ENCODE assay signal across 17 cellular contexts in the genomic region with DNA sequence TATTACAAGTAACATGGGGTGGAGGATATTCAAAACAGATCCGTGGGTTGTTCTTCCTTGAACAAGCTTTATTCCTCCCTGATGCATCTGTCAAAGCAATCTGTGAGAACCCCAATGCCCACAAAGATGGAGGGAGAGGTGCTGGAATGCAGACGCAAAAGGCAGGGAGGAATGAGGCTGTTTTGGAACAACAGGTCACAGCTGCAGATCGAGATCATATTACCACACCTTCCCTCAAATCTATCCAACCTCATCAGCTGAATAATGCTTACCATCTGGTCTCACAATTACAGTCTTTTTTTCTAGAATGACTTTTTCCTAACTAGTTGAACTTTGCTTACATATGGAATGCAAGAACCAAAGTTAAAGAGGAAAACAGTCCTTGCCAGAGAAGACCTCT.
DNase-seq lines count a peak whose midpoint lies in the region; ATAC-seq, FAIRE-seq and TF ChIP-seq lines count a peak whose summit lies in the region.
"Had no signal": no experiment of that assay in that cellular context is flagged by ENCODE, and none has a peak within 500 bp of the region (broad histone marks: within the 10 kb centered on the region; RNA-seq: fewer than 3 reads in every experiment).

No MANE protein-coding gene starts in this region.

- H3K36me3 Mint-ChIP-seq in mesothelial cell of epicardium = peaks cover 8% of the 10 kb centered on the region
- H3K36me3 Mint-ChIP-seq in activated naive CD4-positive, alpha-beta T cell treated with anti-CD3 and anti-CD28 coated beads, Interleukin-2, amount 50 U/mL, for 72 hours = no peaks in the 10 kb centered on the region
- peaks cover 2% of the 10 kb centered on the region for H3K36me3 Mint-ChIP-seq in effector memory CD8-positive, alpha-beta T cell (ENCODE audit: insufficient read depth)
- H3K36me3 Mint-ChIP-seq: memory B cell had no signal

- TF ChIP-seq CTCF in AG10803 (conservative IDR thresholded peaks at IDR 0.05; ENCODE audit: low read length) (no peak), HFF-Myc (IDR thresholded peaks at IDR 0.05; ENCODE audit: low read depth, low read length, missing control alignments) (no peak), bronchial epithelial cell (IDR thresholded peaks at IDR 0.05; ENCODE audit: insufficient read depth, low read length, severe bottlenecking) (no peak), mesothelial cell of epicardium (IDR thresholded peaks at IDR 0.05; ENCODE audit: unreplicated experiment) (no peak), RWPE1 (conservative IDR thresholded peaks at IDR 0.05; ENCODE audit: low read depth) (no peak)

- H3K27ac Mint-ChIP-seq in mesothelial cell of epicardium = peak overlapping the region; percentile 53
- no peak overlapping the region for H3K27ac Mint-ChIP-seq in activated naive CD4-positive, alpha-beta T cell treated with anti-CD3 and anti-CD28 coated beads, Interleukin-2, amount 50 U/mL, for 72 hours
- no peak overlapping the region for H3K27ac Mint-ChIP-seq in effector memory CD8-positive, alpha-beta T cell
- H3K27ac Mint-ChIP-seq: activated naive CD8-positive, alpha-beta T cell treated with anti-CD3 and anti-CD28 coated beads, Interleukin-2, amount 50 U/mL, for 24 hours; memory B cell had no signal

- no peaks in the 10 kb centered on the region for H3K36me3 ChIP-seq in bronchial epithelial cell (ENCODE audit: control insufficient read depth, insufficient read depth, low read length)
- H3K36me3 ChIP-seq: prostate gland had no signal

- no peaks in the 10 kb centered on the region for H3K27me3 ChIP-seq in bronchial epithelial cell (ENCODE audit: control insufficient read depth, insufficient read depth, low read length)

- POLR2A ChIA-PET in RWPE1 (lab: Yijun Ruan, JAX; ENCODE audit: low non-redundant PET) = no interaction called here

- FAIRE-seq in bronchial epithelial cell (lab: Jason Lieb, UNC) = peak; percentile 68

- no peak overlapping the region for H3K27ac ChIP-seq in RWPE1
- H3K27ac ChIP-seq: prostate gland had no signal

- H3K4me3 ChIP-seq in AG10803 (ENCODE audit: low read length) (no peak overlapping the region), HFF-Myc (replicated peaks; ENCODE audit: low read depth, low read length) (no peak overlapping the region), bronchial epithelial cell (ENCODE audit: low read depth, low read length) (no peak overlapping the region)
- H3K4me3 ChIP-seq: prostate gland had no signal

- no peak overlapping the region for H3K4me3 Mint-ChIP-seq in mesothelial cell of epicardium
- H3K4me3 Mint-ChIP-seq in effector memory CD8-positive, alpha-beta T cell = no peak overlapping the region
- H3K4me3 Mint-ChIP-seq: activated naive CD8-positive, alpha-beta T cell treated with anti-CD3 and anti-CD28 coated beads, Interleukin-2, amount 50 U/mL, for 24 hours; memory B cell had no signal

- CTCF ChIA-PET in RWPE1 (lab: Yijun Ruan, JAX) = no interaction called here

- DNase-seq in AG10803 (ENCODE audit: low read depth) (peak; percentile 92), HFF-Myc (ENCODE audit: extremely low read depth, low read depth) (peak; percentile 91), bronchial epithelial cell (ENCODE audit: low read depth) (no peak), mesothelial cell of epicardium (ENCODE audit: low spot score in 2 of 2, unreplicated experiment in 2 of 2) (no peak), RWPE1 (ENCODE audit: low spot score) (no peak)
- DNase-seq in activated naive CD4-positive, alpha-beta T cell treated with anti-CD3 and anti-CD28 coated beads, Interleukin-2, amount 50 U/mL, for 72 hours (ENCODE audit: low spot score in 2 of 2) = no peak
- no peak for DNase-seq in effector memory CD8-positive, alpha-beta T cell
- DNase-seq: activated naive CD8-positive, alpha-beta T cell treated with anti-CD3 and anti-CD28 coated beads, Interleukin-2, amount 50 U/mL, for 24 hours; effector memory CD4-positive, alpha-beta T cell; hippocampal formation; NCI-H510A; SHP77; stimulated activated CD4-positive, alpha-beta T cell treated with anti-CD3 and anti-CD28 coated beads, Interleukin-4, amount 100 ng/mL, for 4 hours; stimulated activated naive CD8-positive, alpha-beta T cell treated with anti-CD3 and anti-CD28 coated beads, Interleukin-15, Interleukin-2, amounts not matched to agents 100 U/mL and 50 U/mL, for 24 hours had no signal

- no peaks in the 10 kb centered on the region for H3K27me3 Mint-ChIP-seq in mesothelial cell of epicardium (ENCODE audit: low read depth)
- H3K27me3 Mint-ChIP-seq in effector memory CD8-positive, alpha-beta T cell = no peaks in the 10 kb centered on the region

- peaks cover 5% of the 10 kb centered on the region for H3K9me3 Mint-ChIP-seq in mesothelial cell of epicardium
- peaks cover 3 to 6% of the 10 kb centered on the region in 2 donors for H3K9me3 Mint-ChIP-seq in activated naive CD4-positive, alpha-beta T cell treated with anti-CD3 and anti-CD28 coated beads, Interleukin-2, amount 50 U/mL, for 72 hours
- H3K9me3 Mint-ChIP-seq in effector memory CD8-positive, alpha-beta T cell = peaks cover 4 to 6% of the 10 kb centered on the region in 2 donors

- ATAC-seq in activated naive CD4-positive, alpha-beta T cell treated with anti-CD3 and anti-CD28 coated beads, Interleukin-2, amount 50 U/mL, for 72 hours = no peak
- ATAC-seq in effector memory CD8-positive, alpha-beta T cell (replicated peaks) = no peak
- no peak for ATAC-seq in GM19467 (IDR thresholded peaks at IDR 0.05; ENCODE audit: unreplicated experiment)
- ATAC-seq: activated naive CD8-positive, alpha-beta T cell treated with anti-CD3 and anti-CD28 coated beads, Interleukin-2, amount 50 U/mL, for 24 hours; stimulated activated naive CD8-positive, alpha-beta T cell treated with anti-CD3 and anti-CD28 coated beads, Interleukin-15, Interleukin-2, amounts not matched to agents 100 U/mL and 50 U/mL, for 24 hours had no signal

- H3K4me1 Mint-ChIP-seq in mesothelial cell of epicardium = peaks cover 19% of the 10 kb centered on the region
- no peaks in the 10 kb centered on the region for H3K4me1 Mint-ChIP-seq in effector memory CD8-positive, alpha-beta T cell (ENCODE audit: low read depth in 2 of 2)
- H3K4me1 Mint-ChIP-seq: activated naive CD8-positive, alpha-beta T cell treated with anti-CD3 and anti-CD28 coated beads, Interleukin-2, amount 50 U/mL, for 24 hours; memory B cell had no signal

Comparison
In these comparisons a context has a peak if more than half of its experiments do, and no peak if none do; other contexts are left out.
1. DNase-seq: peak in AG10803 (single experiment) and HFF-Myc (single experiment); none in bronchial epithelial cell (single experiment), mesothelial cell of epicardium (0 of 2), activated naive CD4-positive, alpha-beta T cell treated with anti-CD3 and anti-CD28 coated beads, Interleukin-2, amount 50 U/mL, for 72 hours (0 of 2), RWPE1 (single experiment) and effector memory CD8-positive, alpha-beta T cell (0 of 3).